ENCODE assay signal across 8 cellular contexts in genomic region chr17:59853168-59853918, GRCh38. TPM values are rescaled to one million over a fixed set of nuclear protein-coding genes. Genes with fewer than 3 reads are reported as not detected.
DNase-seq lines count a peak whose midpoint lies in the region; ATAC-seq and TF ChIP-seq lines count a peak whose summit lies in the region.

No MANE protein-coding gene starts in this region.

- H3K36me3 ChIP-seq in KOPT-K1 (ENCODE audit: insufficient read depth, low read length) (no peaks in the 10 kb centered on the region), WERI-Rb-1 (no peaks in the 10 kb centered on the region), colonic mucosa (no peaks in the 10 kb centered on the region), muscle layer of duodenum (ENCODE audit: control insufficient read depth in 1 of 2, insufficient read depth in 2 of 2, low read length in 2 of 2) (no peaks in the 10 kb centered on the region)

- DNase-seq in WERI-Rb-1 (peak; percentile 38), colonic mucosa (peak; percentile 80)

- TF ChIP-seq CTCF in GM12872 (IDR thresholded peaks at IDR 0.05; ENCODE audit: insufficient read depth, low read depth, low read length) (peak; percentile 61), WERI-Rb-1 (IDR thresholded peaks at IDR 0.05; ENCODE audit: low read depth, low read length) (peak; percentile 54), colonic mucosa (IDR thresholded peaks at IDR 0.05) (peak; percentile 51)

- no peaks in the 10 kb centered on the region for H3K9me3 ChIP-seq in KOPT-K1 (ENCODE audit: insufficient read depth, low read length, poor library complexity, severe bottlenecking)
- H3K9me3 ChIP-seq in WERI-Rb-1 (ENCODE audit: severe bottlenecking) = no peaks in the 10 kb centered on the region
- no peaks in the 10 kb centered on the region for H3K9me3 ChIP-seq in colonic mucosa
- H3K9me3 ChIP-seq in muscle layer of duodenum (ENCODE audit: control insufficient read depth in 1 of 2, low read length in 2 of 2) = no peaks in the 10 kb centered on the region

- no peaks in the 10 kb centered on the region for H3K27me3 ChIP-seq in WERI-Rb-1 (ENCODE audit: insufficient read depth, low read depth, severe bottlenecking)
- no peaks in the 10 kb centered on the region for H3K27me3 ChIP-seq in colonic mucosa
- H3K27me3 ChIP-seq in muscle layer of duodenum (ENCODE audit: low read depth, low read length) = no peaks in the 10 kb centered on the region

- H3K4me1 ChIP-seq in colonic mucosa (peaks cover 12% of the 10 kb centered on the region), muscle layer of duodenum (ENCODE audit: control insufficient read depth in 1 of 2, insufficient read depth in 2 of 2, low read length in 2 of 2) (peaks cover 0 to 5% of the 10 kb centered on the region in 2 donors)

- no peak overlapping the region for H3K9ac ChIP-seq in colonic mucosa (ENCODE audit: low read depth in 2 of 2, low read length in 2 of 2)

- no peak for ATAC-seq in GM18517 (IDR thresholded peaks at IDR 0.05; ENCODE audit: unreplicated experiment)
- no peak for ATAC-seq in GM21786 (IDR thresholded peaks at IDR 0.05; ENCODE audit: unreplicated experiment)
- no peak for ATAC-seq in HG03521 (IDR thresholded peaks at IDR 0.05; ENCODE audit: unreplicated experiment)

- H3K27ac ChIP-seq in KOPT-K1 (ENCODE audit: low read depth, low read length, poor library complexity, severe bottlenecking) = peak overlapping the region; percentile 24
- no peak overlapping the region for H3K27ac ChIP-seq in WERI-Rb-1
- H3K27ac ChIP-seq in colonic mucosa = peak overlapping the region; percentile 100
- peak overlapping the region; percentile 57 for H3K27ac ChIP-seq in muscle layer of duodenum (ENCODE audit: low read length)

- no peak overlapping the region for H3K4me3 ChIP-seq in WERI-Rb-1 (ENCODE audit: low read depth, low read length)
- no peak overlapping the region for H3K4me3 ChIP-seq in colonic mucosa
- H3K4me3 ChIP-seq in muscle layer of duodenum (ENCODE audit: low read depth in 1 of 2, low read length in 2 of 2) = no peak overlapping the region

- intact Hi-C loops in colonic mucosa (cut with DNase I) = no loop called here

RNA-seq across cellular contexts. Expression of gene TUBD1, which starts 39.4 kb away (rescaled TPM):
- total RNA-seq in colonic mucosa = 1 to 10 TPM; 5.9 to 7.9 TPM

RNA-seq across cellular contexts. Expression of gene RPS6KB1, which starts 39.6 kb away (rescaled TPM):
- total RNA-seq in colonic mucosa = 10 to 100 TPM; 24.1 to 26.8 TPM
